In the genomic region with DNA sequence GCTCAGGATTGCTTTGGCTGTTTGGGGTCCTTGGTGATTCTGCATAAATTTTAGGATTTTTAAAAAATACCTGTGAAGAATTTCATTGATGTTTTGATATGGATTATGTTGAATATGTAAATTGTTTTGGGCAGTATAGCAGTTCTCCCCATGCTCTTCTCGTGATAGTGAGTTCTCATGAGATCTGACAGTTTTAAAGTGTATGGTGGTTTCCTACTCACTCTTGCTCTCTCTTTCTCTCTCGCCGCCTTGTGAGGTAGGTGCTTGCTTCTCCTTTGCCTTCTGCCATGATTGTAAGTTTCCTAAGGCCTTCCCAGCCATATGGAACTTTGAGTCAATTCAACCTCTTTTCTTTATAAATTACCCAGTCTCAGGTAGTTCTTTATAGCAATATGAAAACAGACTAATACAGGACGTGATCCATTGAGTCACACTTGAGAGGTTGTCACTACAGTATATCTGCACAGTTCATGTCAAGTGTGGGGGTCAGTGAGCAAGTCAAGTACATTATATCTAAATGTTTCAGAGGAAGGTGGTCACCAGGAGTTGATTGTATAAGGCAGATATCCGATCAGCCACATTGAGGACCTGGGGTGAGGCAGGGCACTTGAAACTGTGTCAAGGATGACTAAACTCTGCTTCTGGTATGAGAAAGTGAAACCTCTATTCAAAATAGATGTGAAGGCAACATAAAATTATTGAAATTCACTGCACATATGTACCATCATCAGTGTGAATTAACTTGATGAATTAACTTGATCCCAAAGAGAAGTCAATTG, we compare ENCODE assay signal across 13 cellular contexts.
DNase-seq lines count a peak whose midpoint lies in the region; ATAC-seq lines count a peak whose summit lies in the region.
"Had no signal": no experiment of that assay in that cellular context is flagged by ENCODE, and none has a peak within 500 bp of the region (broad histone marks: within the 10 kb centered on the region; RNA-seq: fewer than 3 reads in every experiment).

No MANE protein-coding gene starts in this region.

- no peak for DNase-seq in putamen (ENCODE audit: low spot score)
- DNase-seq in ecto neural progenitor cell (ENCODE audit: low spot score) = no peak
- no peak for DNase-seq in COLO829 (ENCODE audit: low spot score)
- DNase-seq in NCI-H226 = no peak
- DNase-seq: activated gamma-delta T cell, islet precursor cell, natural killer cell, NCI-H2029 treated with DMSO at 0.1 percent for 48 hours, RPMI8226 had no signal

- ATAC-seq in GM18498 (IDR thresholded peaks at IDR 0.05; ENCODE audit: unreplicated experiment) (peak; percentile 98), GM19395 (IDR thresholded peaks at IDR 0.05; ENCODE audit: unreplicated experiment) (peak; percentile 99), HG02763 (IDR thresholded peaks at IDR 0.05; ENCODE audit: unreplicated experiment) (peak; percentile 95), HG03460 (IDR thresholded peaks at IDR 0.05; ENCODE audit: unreplicated experiment) (peak; percentile 96)
- ATAC-seq: natural killer cell had no signal
